In genomic region chr16:10009691-10010090, GRCh38 we compare ENCODE assay signal across 1 cellular context.
TF ChIP-seq lines count a peak whose summit lies in the region.

No MANE protein-coding gene starts in this region.

TF ChIP-seq in WTC11, 78 proteins besides CTCF, POLR2A, EP300 and RAD21 (continued from another document):
- no peak for TF ChIP-seq NFYB (CRISPR knock-in tag; conservative IDR thresholded peaks at IDR 0.05; ENCODE audit: low read depth)
